Comparison of ENCODE assay signal across 9 cellular contexts in the genomic region with DNA sequence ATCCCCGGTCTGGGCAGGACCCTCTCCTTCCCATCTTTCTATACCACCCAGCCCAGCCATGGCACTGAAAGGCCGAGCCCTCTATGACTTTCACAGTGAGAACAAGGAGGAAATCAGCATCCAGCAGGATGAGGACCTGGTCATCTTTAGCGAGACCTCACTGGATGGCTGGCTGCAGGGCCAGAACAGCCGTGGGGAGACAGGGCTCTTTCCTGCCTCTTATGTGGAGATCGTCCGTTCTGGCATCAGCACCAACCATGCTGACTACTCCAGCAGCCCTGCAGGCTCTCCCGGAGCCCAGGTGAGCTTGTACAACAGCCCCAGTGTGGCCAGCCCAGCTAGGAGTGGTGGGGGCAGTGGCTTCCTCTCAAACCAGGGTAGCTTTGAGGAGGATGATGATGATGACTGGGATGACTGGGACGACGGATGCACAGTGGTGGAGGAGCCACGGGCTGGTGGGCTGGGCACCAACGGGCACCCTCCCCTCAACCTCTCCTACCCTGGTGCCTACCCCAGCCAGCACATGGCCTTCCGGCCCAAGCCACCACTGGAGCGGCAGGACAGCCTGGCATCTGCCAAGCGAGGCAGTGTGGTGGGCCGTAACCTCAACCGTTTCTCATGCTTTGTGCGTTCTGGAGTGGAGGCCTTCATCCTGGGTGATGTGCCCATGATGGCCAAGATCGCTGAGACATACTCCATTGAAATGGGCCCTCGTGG. TPM values are rescaled to one million over a fixed set of nuclear protein-coding genes. Genes with fewer than 3 reads are reported as not detected.
DNase-seq lines count a peak whose midpoint lies in the region; FAIRE-seq and TF ChIP-seq lines count a peak whose summit lies in the region.
"Had no signal": no experiment of that assay in that cellular context is flagged by ENCODE, and none has a peak within 500 bp of the region (broad histone marks: within the 10 kb centered on the region; RNA-seq: fewer than 3 reads in every experiment).

No MANE protein-coding gene starts in this region.

- POLR2A ChIA-PET in CD4-positive, alpha-beta memory T cell (lab: Charles Lee; ENCODE audit: partially characterized antibody), result interaction anchor here (1.0 to 2.2 kb wide), 2 partner anchors 9 to 31 kb away, joined by 4 to 10 read pairs; a partner anchor contains a TSS

- peak overlapping the region in 5 of 7 donors; percentile 34 to 75 (median 67) for H3K27ac Mint-ChIP-seq in CD4-positive, alpha-beta memory T cell

- FAIRE-seq in D721Med (lab: Jason Lieb, UNC), result no peak
- FAIRE-seq in GM12892 (lab: Jason Lieb, UNC), result no peak

- no peak overlapping the region for H3K4me3 ChIP-seq in CD4-positive, alpha-beta memory T cell (ENCODE audit: low read length in 2 of 2)
- H3K4me3 ChIP-seq in WI38 (ENCODE audit: low read depth, low read length) (peak overlapping the region; percentile 85), fibroblast of lung (replicated peaks in 1 of 4; ENCODE audit: control extremely low read depth in 1 of 4, insufficient read depth in 1 of 4, low read depth in 3 of 4, low read length in 4 of 4) (peak overlapping the region; percentile 75 to 90 (median 82)), ovary (peak overlapping the region; percentile 81)

- no peaks in the 10 kb centered on the region for H3K9me3 Mint-ChIP-seq in CD4-positive, alpha-beta memory T cell

- H3K36me3 ChIP-seq in CD4-positive, alpha-beta memory T cell (ENCODE audit: insufficient read depth, low read length), result no peaks in the 10 kb centered on the region
- peaks cover 12% of the 10 kb centered on the region for H3K36me3 ChIP-seq in fibroblast of lung (ENCODE audit: control insufficient read depth, insufficient read depth, low read length)
- H3K36me3 ChIP-seq in ovary, result no peaks in the 10 kb centered on the region

- TF ChIP-seq POLR2A in ovary (IDR thresholded peaks at IDR 0.05), result no peak
- no peak for TF ChIP-seq POLR2A in GM12892 (IDR thresholded peaks at IDR 0.05; ENCODE audit: low read depth, low read length)

- H3K4me3 Mint-ChIP-seq in CD4-positive, alpha-beta memory T cell, result peak overlapping the region; percentile 63 to 89 (median 86)

- CTCF ChIA-PET in CD4-positive, alpha-beta memory T cell (lab: Charles Lee; ENCODE audit: partially characterized antibody), result no interaction called here

- 50 to 60% (median 53%) methylated on average over 18 to 19 of the region's 19 CpGs for WGBS in ovary, 3 donors

- peak overlapping the region; percentile 95 for H3K9ac ChIP-seq in fibroblast of lung (ENCODE audit: insufficient read depth, low read length)

- H3K27me3 ChIP-seq in CD4-positive, alpha-beta memory T cell (ENCODE audit: insufficient read depth, low read length), result no peaks in the 10 kb centered on the region
- no peaks in the 10 kb centered on the region for H3K27me3 ChIP-seq in fibroblast of lung (ENCODE audit: control insufficient read depth, insufficient read depth, low read length)
- no peaks in the 10 kb centered on the region for H3K27me3 ChIP-seq in ovary

- TF ChIP-seq CTCF in WI38 (IDR thresholded peaks at IDR 0.05; ENCODE audit: low read depth, low read length), result no peak
- TF ChIP-seq CTCF in fibroblast of lung (conservative IDR thresholded peaks at IDR 0.05 in 1 of 2, IDR thresholded peaks at IDR 0.05 in 1 of 2; ENCODE audit: low read depth in 1 of 2, low read length in 2 of 2), result no peak
- no peak for TF ChIP-seq CTCF in ovary (IDR thresholded peaks at IDR 0.05)
- TF ChIP-seq CTCF in D721Med (IDR thresholded peaks at IDR 0.05; ENCODE audit: insufficient read depth, missing control alignments), result no peak

- no peak overlapping the region for H3K27ac ChIP-seq in CD4-positive, alpha-beta memory T cell (ENCODE audit: low read depth, low read length)
- H3K27ac ChIP-seq in fibroblast of lung (ENCODE audit: insufficient read depth, low read length) (peak overlapping the region; percentile 97), ovary (peak overlapping the region; percentile 80 to 96)

- peaks cover 32% of the 10 kb centered on the region for H3K4me1 ChIP-seq in CD4-positive, alpha-beta memory T cell (ENCODE audit: insufficient read depth, low read length)
- peaks cover 40% of the 10 kb centered on the region for H3K4me1 ChIP-seq in fibroblast of lung (ENCODE audit: control insufficient read depth, extremely low read depth, insufficient read depth, low read length)
- H3K4me1 ChIP-seq in ovary (ENCODE audit: insufficient read depth), result peaks cover 47% of the 10 kb centered on the region

- intact Hi-C loops in CD4-positive, alpha-beta memory T cell (cut with micrococcal nuclease), result loop anchor here (2.0 kb wide), 1 partner anchor 140 kb away; no protein-coding TSS in a partner anchor
- intact Hi-C loops in ovary (cut with DNase I), result loop anchor here in 2 of 4 donors (5.0 to 10.0 kb wide), 2 partner anchors 33 to 194 kb away; a partner anchor contains a TSS

- TF ChIP-seq EP300 in ovary (IDR thresholded peaks at IDR 0.05), result no peak

- peaks cover 0 to 5% of the 10 kb centered on the region in 2 donors for H3K36me3 Mint-ChIP-seq in CD4-positive, alpha-beta memory T cell

- no peaks in the 10 kb centered on the region for H3K9me3 ChIP-seq in CD4-positive, alpha-beta memory T cell (ENCODE audit: control insufficient read depth in 1 of 2, low read length in 2 of 2)
- H3K9me3 ChIP-seq in fibroblast of lung (ENCODE audit: control insufficient read depth, insufficient read depth, low read depth, low read length), result no peaks in the 10 kb centered on the region
- no peaks in the 10 kb centered on the region for H3K9me3 ChIP-seq in ovary

- no peak overlapping the region for H2AFZ ChIP-seq in fibroblast of lung (ENCODE audit: low read length)

- peaks cover 17 to 53% (median 33%) of the 10 kb centered on the region in 4 donors for H3K4me1 Mint-ChIP-seq in CD4-positive, alpha-beta memory T cell

- H4K20me1 ChIP-seq in fibroblast of lung (ENCODE audit: control insufficient read depth, extremely low read depth, insufficient read depth, low read length), result no peaks in the 10 kb centered on the region

- no peak for DNase-seq in CD4-positive, alpha-beta memory T cell
- no peak for DNase-seq in fibroblast of lung (ENCODE audit: low read depth in 2 of 2)
- DNase-seq in ovary, result no peak
- no peak for DNase-seq in D721Med (ENCODE audit: insufficient read length, low spot score)
- no peak for DNase-seq in GM12892 (ENCODE audit: insufficient read length)
- no peak for DNase-seq in central memory CD4-positive, alpha-beta T cell
- DNase-seq in SHP77 (lab: John Stamatoyannopoulos, UW), result no peak
- DNase-seq: NCI-H2171 had no signal

- H3K79me2 ChIP-seq in fibroblast of lung (ENCODE audit: control insufficient read depth, insufficient read depth, low read length), result peaks cover 69% of the 10 kb centered on the region

- H3K27me3 Mint-ChIP-seq in CD4-positive, alpha-beta memory T cell, result no peaks in the 10 kb centered on the region

- peak overlapping the region; percentile 89 for H3K4me2 ChIP-seq in fibroblast of lung (ENCODE audit: extremely low read depth, insufficient read depth, low read length)

RNA-seq across cellular contexts. Expression of a gene that starts 1.5 kb away (rescaled TPM):
- total RNA-seq in CD4-positive, alpha-beta memory T cell, result 1 to 10 TPM; 3.5 to 3.8 TPM
- polyA plus RNA-seq in CD4-positive, alpha-beta memory T cell, result 1 to 10 TPM in 1 of 2 donors, under 1 TPM in 1; 0.33 to 1.6 TPM
- total RNA-seq in fibroblast of lung (19.5 and 24.6 TPM in 2 replicates), ovary (10 to 100 TPM; 16.0 to 37.3 (median 32.3) TPM)
- polyA plus RNA-seq in fibroblast of lung (16.1 and 17.5 TPM in 2 replicates), ovary (10 to 100 TPM; 23.4 to 28.3 TPM)
- 20.9 and 26.8 TPM in 2 replicates for polyA plus RNA-seq in fibroblast of lung (2012)
- 58.1 and 71.4 TPM in 2 replicates for polyA minus RNA-seq in fibroblast of lung (ENCODE audit: low replicate concordance)
- 0.49 TPM for polyA plus RNA-seq in GM12892 (2012; ENCODE audit: missing spikeins)

RNA-seq across cellular contexts. Expression of a gene that starts 9.2 kb away (rescaled TPM):
- total RNA-seq in CD4-positive, alpha-beta memory T cell, result 10 to 100 TPM; 85.5 to 96.9 TPM
- polyA plus RNA-seq in CD4-positive, alpha-beta memory T cell, result 100 to 1,000 TPM; 191 to 211 TPM
- total RNA-seq in fibroblast of lung, result 45.1 and 58.6 TPM in 2 replicates
- polyA plus RNA-seq in fibroblast of lung, result 34.0 and 48.4 TPM in 2 replicates
- 38.6 and 64.8 TPM in 2 replicates for polyA plus RNA-seq in fibroblast of lung (2012)
- polyA minus RNA-seq in fibroblast of lung (ENCODE audit: low replicate concordance), result 8.4 and 8.6 TPM in 2 replicates
- 100 to 1,000 TPM in 2 of 7 donors, 10 to 100 TPM in 5; 45.1 to 106 (median 59.6) TPM for total RNA-seq in ovary
- polyA plus RNA-seq in ovary, result 10 to 100 TPM; 47.1 to 51.6 TPM
- 54.8 TPM for polyA plus RNA-seq in GM12892 (2012; ENCODE audit: missing spikeins)

RNA-seq across cellular contexts. Expression of a gene that starts 23.7 kb away (rescaled TPM):
- total RNA-seq in CD4-positive, alpha-beta memory T cell, result 10 to 100 TPM; 21.0 to 23.5 TPM
- polyA plus RNA-seq in CD4-positive, alpha-beta memory T cell, result 10 to 100 TPM; 25.2 to 35.2 TPM
- total RNA-seq in fibroblast of lung (31.3 and 32.7 TPM in 2 replicates), ovary (10 to 100 TPM; 20.4 to 34.5 (median 27.5) TPM)
- polyA plus RNA-seq in fibroblast of lung (32.1 and 35.9 TPM in 2 replicates), ovary (10 to 100 TPM; 29.2 to 35.3 TPM)
- 24.7 and 30.6 TPM in 2 replicates for polyA plus RNA-seq in fibroblast of lung (2012)
- polyA minus RNA-seq in fibroblast of lung (ENCODE audit: low replicate concordance), result 4.9 and 13.0 TPM in 2 replicates
- polyA plus RNA-seq in GM12892 (2012; ENCODE audit: missing spikeins), result 25.7 TPM

Comparison
In these comparisons a context has a peak if more than half of its experiments do, and no peak if none do; other contexts are left out.
1. H3K4me3 ChIP-seq: peak in WI38 (single experiment), fibroblast of lung (4 of 4) and ovary (single experiment); none in CD4-positive, alpha-beta memory T cell (0 of 2).